ENCODE assay signal across 16 cellular contexts in the genomic region with DNA sequence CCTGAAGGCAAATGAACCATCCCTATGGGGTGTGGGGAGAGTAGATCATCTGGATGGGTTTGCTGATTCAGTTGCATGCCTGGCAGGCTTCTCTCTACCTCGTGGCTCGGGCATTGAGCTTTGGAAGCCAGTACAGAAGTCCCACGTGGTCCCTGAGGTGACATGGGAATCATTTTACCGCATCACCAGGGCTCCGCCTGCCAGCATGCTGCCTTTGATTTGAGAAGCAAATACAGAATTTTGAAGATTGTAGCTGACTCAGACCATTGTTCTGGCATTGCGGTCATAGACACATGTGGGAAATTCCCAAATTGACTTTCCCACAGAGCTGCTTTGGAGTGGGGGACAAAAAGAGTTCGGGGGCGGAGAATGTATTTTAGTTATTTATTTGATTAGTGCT.
A peak's percentile ranks its signal among the peaks of the same experiment; 100 is the strongest.
DNase-seq lines count a peak whose midpoint lies in the region; ATAC-seq and TF ChIP-seq lines count a peak whose summit lies in the region.
"Had no signal": no experiment of that assay in that cellular context is flagged by ENCODE, and none has a peak within 500 bp of the region (broad histone marks: within the 10 kb centered on the region; RNA-seq: fewer than 3 reads in every experiment).

No MANE protein-coding gene starts in this region.

- H2BK15ac ChIP-seq in neuronal stem cell (ENCODE audit: low read length): no peak overlapping the region

- H3K4ac ChIP-seq in neuronal stem cell (ENCODE audit: low read length): no peak overlapping the region

- H3K27me3 ChIP-seq in MG63 (no peaks in the 10 kb centered on the region), fibroblast of lung (ENCODE audit: control insufficient read depth, insufficient read depth, low read length) (peaks cover 4% of the 10 kb centered on the region), neuronal stem cell (ENCODE audit: control insufficient read depth in 3 of 3, insufficient read depth in 3 of 3, low read depth in 1 of 3, low read length in 3 of 3) (no peaks in the 10 kb centered on the region)

- no peaks in the 10 kb centered on the region for H3K9me3 ChIP-seq in MG63
- H3K9me3 ChIP-seq in fibroblast of lung (ENCODE audit: control insufficient read depth, insufficient read depth, low read depth, low read length): no peaks in the 10 kb centered on the region
- peaks cover 0 to 23% of the 10 kb centered on the region in 2 donors for H3K9me3 ChIP-seq in neuronal stem cell (replicated peaks in 1 of 2; ENCODE audit: control insufficient read depth in 2 of 2, insufficient read depth in 1 of 2, low read depth in 1 of 2, low read length in 2 of 2)

- no peak overlapping the region for H2BK120ac ChIP-seq in neuronal stem cell (ENCODE audit: low read depth, low read length)

- no peaks in the 10 kb centered on the region for H3K4me1 ChIP-seq in fibroblast of lung (ENCODE audit: control insufficient read depth, extremely low read depth, insufficient read depth, low read length)
- peaks cover 3 to 20% of the 10 kb centered on the region in 2 donors for H3K4me1 ChIP-seq in neuronal stem cell (ENCODE audit: control insufficient read depth in 2 of 2, insufficient read depth in 1 of 2, low read depth in 1 of 2, low read length in 2 of 2)

- peaks cover 2% of the 10 kb centered on the region for H3K79me1 ChIP-seq in neuronal stem cell (ENCODE audit: low read depth, low read length)

- no peak overlapping the region for H3K4me3 ChIP-seq in MG63
- no peak overlapping the region for H3K4me3 ChIP-seq in fibroblast of lung (replicated peaks in 1 of 4; ENCODE audit: control extremely low read depth in 1 of 4, insufficient read depth in 1 of 4, low read depth in 3 of 4, low read length in 4 of 4)
- no peak overlapping the region for H3K4me3 ChIP-seq in neuronal stem cell (ENCODE audit: low read length in 2 of 2)
- H3K4me3 ChIP-seq: BLaER1 had no signal

- H2BK12ac ChIP-seq in neuronal stem cell (ENCODE audit: low read length): no peak overlapping the region

- no peak overlapping the region for H4K91ac ChIP-seq in neuronal stem cell (ENCODE audit: low read depth, low read length, poor library complexity)

- H4K20me1 ChIP-seq in fibroblast of lung (ENCODE audit: control insufficient read depth, extremely low read depth, insufficient read depth, low read length): no peaks in the 10 kb centered on the region
- H4K20me1 ChIP-seq: BLaER1 had no signal

- H3K23ac ChIP-seq in neuronal stem cell (ENCODE audit: low read depth, low read length, poor library complexity): no peak overlapping the region

- no peak overlapping the region for H2AK5ac ChIP-seq in neuronal stem cell (ENCODE audit: low read depth, low read length)

- H3K27ac ChIP-seq in fibroblast of lung (ENCODE audit: insufficient read depth, low read length) (no peak overlapping the region), neuronal stem cell (replicated peaks; ENCODE audit: low read length) (peak overlapping the region; percentile 56)
- H3K27ac ChIP-seq: BLaER1, VCaP had no signal

- H3K4me2 ChIP-seq in fibroblast of lung (ENCODE audit: extremely low read depth, insufficient read depth, low read length) (no peak overlapping the region), neuronal stem cell (ENCODE audit: insufficient read depth, low read length, poor library complexity, severe bottlenecking) (no peak overlapping the region)
- H3K4me2 ChIP-seq: BLaER1 had no signal

- no peak for ATAC-seq in left lobe of liver
- ATAC-seq in HG03025 (IDR thresholded peaks at IDR 0.05; ENCODE audit: low FRiP score, unreplicated experiment): no peak
- ATAC-seq in HG02610 (IDR thresholded peaks at IDR 0.05; ENCODE audit: unreplicated experiment): no peak
- ATAC-seq: SK-N-SH treated with all-trans-retinoic acid at 6 μM for 48 hours had no signal

- H3K18ac ChIP-seq in neuronal stem cell (ENCODE audit: low read length): no peak overlapping the region

- no CpG with 5 or more reads among the region's 8 CpGs for WGBS in neuronal stem cell (ENCODE audit: extremely low coverage in 2 of 2, insufficient read length in 2 of 2, insufficient replicate concordance in 1 of 2), 2 donors

- no peak overlapping the region for H2AFZ ChIP-seq in fibroblast of lung (ENCODE audit: low read length)
- H2AFZ ChIP-seq in neuronal stem cell (ENCODE audit: low read length): no peak overlapping the region

- H3K79me2 ChIP-seq in fibroblast of lung (ENCODE audit: control insufficient read depth, insufficient read depth, low read length): no peaks in the 10 kb centered on the region

- H3K9ac ChIP-seq in fibroblast of lung (ENCODE audit: insufficient read depth, low read length) (no peak overlapping the region), neuronal stem cell (ENCODE audit: low read depth, low read length, poor library complexity) (no peak overlapping the region)
- H3K9ac ChIP-seq: BLaER1 had no signal

- H3K36me3 ChIP-seq in MG63 (no peaks in the 10 kb centered on the region), fibroblast of lung (ENCODE audit: control insufficient read depth, insufficient read depth, low read length) (no peaks in the 10 kb centered on the region), neuronal stem cell (replicated peaks in 1 of 2; ENCODE audit: control insufficient read depth in 2 of 2, insufficient read depth in 2 of 2, low read length in 2 of 2) (no peaks in the 10 kb centered on the region)
- H3K36me3 ChIP-seq: BLaER1 had no signal

- no peak for TF ChIP-seq CTCF in fibroblast of lung (conservative IDR thresholded peaks at IDR 0.05 in 1 of 2, IDR thresholded peaks at IDR 0.05 in 1 of 2; ENCODE audit: low read depth in 1 of 2, low read length in 2 of 2)

- no peak overlapping the region for H3K14ac ChIP-seq in neuronal stem cell (ENCODE audit: low read length)

- H4K8ac ChIP-seq in neuronal stem cell (ENCODE audit: low read depth, low read length): no peak overlapping the region

- peak; percentile 59 for DNase-seq in AG20443 (ENCODE audit: low spot score)
- DNase-seq in MG63: peak; percentile 33
- peak; percentile 19 to 26 for DNase-seq in fibroblast of lung (ENCODE audit: low read depth in 2 of 2)
- DNase-seq in neuronal stem cell (ENCODE audit: low spot score): no peak
- no peak for DNase-seq in SKM-1 (lab: John Stamatoyannopoulos, UW; ENCODE audit: unreplicated experiment)
- no peak for DNase-seq in left lobe of liver (ENCODE audit: low spot score)
- DNase-seq: activated naive CD4-positive, alpha-beta T cell treated with anti-CD3 and anti-CD28 coated beads, Interleukin-2, amount 10 ng/mL, durations not matched to agents 7 days and 5 days; DND-41; H7; NCI-H2081 treated with DMSO at 0.1 percent for 48 hours; stimulated activated CD8-positive, alpha-beta memory T cell treated with anti-CD3 and anti-CD28 coated beads, Interleukin-4, amount 100 ng/mL, for 48 hours had no signal

- H2BK5ac ChIP-seq in neuronal stem cell (ENCODE audit: low read length): no peak overlapping the region

Comparison
In these comparisons a context has a peak if more than half of its experiments do, and no peak if none do; other contexts are left out.
1. DNase-seq: peak in AG20443 (single experiment), MG63 (single experiment) and fibroblast of lung (2 of 2); none in neuronal stem cell (single experiment), SKM-1 (single experiment) and left lobe of liver (single experiment).